1 cellular context compared by ENCODE assay signal in genomic region chr19:3665681-3666544, GRCh38.
TF ChIP-seq lines count a peak whose summit lies in the region.

No MANE protein-coding gene starts in this region.

TF ChIP-seq in HepG2, 621 proteins besides CTCF, POLR2A, EP300 and RAD21 (continues in another document):
- TF ChIP-seq SKIL (CRISPR knock-in tag; IDR thresholded peaks at IDR 0.05; ENCODE audit: borderline replicate concordance): peak; percentile 44; the same call in 1 of the 2 replicates
- no peak for TF ChIP-seq ZHX2 (IDR thresholded peaks at IDR 0.05; ENCODE audit: low read depth)
- TF ChIP-seq ZHX2 (CRISPR knock-in tag; IDR thresholded peaks at IDR 0.05; ENCODE audit: borderline replicate concordance): no peak
- 0 out of 2 replicates have a peak, but pooled peaks have one; percentile 40 for TF ChIP-seq MEF2D (CRISPR knock-in tag; IDR thresholded peaks at IDR 0.05)
- TF ChIP-seq TRIM24 (CRISPR knock-in tag; IDR thresholded peaks at IDR 0.05): no peak
- peak; percentile 22; the same call in 1 of the 2 replicates for TF ChIP-seq NR2F2 (IDR thresholded peaks at IDR 0.05; ENCODE audit: borderline replicate concordance, low read depth)
- peak; percentile 28; the same call in 1 of the 2 replicates for TF ChIP-seq ZNF572 (CRISPR knock-in tag; IDR thresholded peaks at IDR 0.05)
- no peak for TF ChIP-seq ZNF792 (CRISPR knock-in tag; IDR thresholded peaks at IDR 0.05)
- TF ChIP-seq SP4 (CRISPR knock-in tag; IDR thresholded peaks at IDR 0.05): 0 out of 2 replicates have a peak, but pooled peaks have one; percentile 25
- peak; percentile 15; the same call in 1 of the 2 replicates for TF ChIP-seq TBX2 (CRISPR knock-in tag; IDR thresholded peaks at IDR 0.05; ENCODE audit: borderline replicate concordance)
- no peak for TF ChIP-seq CREM (IDR thresholded peaks at IDR 0.05)
- TF ChIP-seq CREM (CRISPR knock-in tag; IDR thresholded peaks at IDR 0.05): no peak
- peak; percentile 26 for TF ChIP-seq RBM39 (IDR thresholded peaks at IDR 0.05; ENCODE audit: low read depth, low read length, poor library complexity, severe bottlenecking)
- 0 out of 2 replicates have a peak, but pooled peaks have one; percentile 45 for TF ChIP-seq MTA1 (CRISPR knock-in tag; IDR thresholded peaks at IDR 0.05; ENCODE audit: borderline replicate concordance)
- 0 out of 2 replicates have a peak, but pooled peaks have one; percentile 70 for TF ChIP-seq ZIK1 (CRISPR knock-in tag; IDR thresholded peaks at IDR 0.05; ENCODE audit: borderline replicate concordance, low read depth)
- TF ChIP-seq AGO2 (optimal IDR thresholded peaks at IDR 0.05; ENCODE audit: low read depth, low read length): peak; percentile 36
- peak; percentile 66 for TF ChIP-seq TEAD3 (CRISPR knock-in tag; optimal IDR thresholded peaks at IDR 0.05; ENCODE audit: borderline replicate concordance)
- no peak for TF ChIP-seq HMG20B (CRISPR knock-in tag; conservative IDR thresholded peaks at IDR 0.05)
- peak; percentile 75; the same call in 1 of the 2 replicates for TF ChIP-seq ZNF784 (CRISPR knock-in tag; IDR thresholded peaks at IDR 0.05; ENCODE audit: borderline replicate concordance)
- no peak for TF ChIP-seq ZNF75D (CRISPR knock-in tag; IDR thresholded peaks at IDR 0.05; ENCODE audit: borderline replicate concordance)
- no peak for TF ChIP-seq AGO1 (IDR thresholded peaks at IDR 0.05; ENCODE audit: low read depth, low read length, poor library complexity, severe bottlenecking)
- peak; percentile 77; the same call in 1 of the 2 replicates for TF ChIP-seq ZNF598 (CRISPR knock-in tag; IDR thresholded peaks at IDR 0.05; ENCODE audit: borderline replicate concordance)
- TF ChIP-seq ZMYM3 (CRISPR knock-in tag; IDR thresholded peaks at IDR 0.05): peak; percentile 55; the same call in 1 of the 2 replicates
- TF ChIP-seq FOSL2 (CRISPR knock-in tag; IDR thresholded peaks at IDR 0.05): 0 out of 2 replicates have a peak, but pooled peaks have one; percentile 9
- no peak for TF ChIP-seq ZNF337 (CRISPR knock-in tag; IDR thresholded peaks at IDR 0.05; ENCODE audit: borderline replicate concordance, low read depth)
- TF ChIP-seq ZNF616 (CRISPR knock-in tag; IDR thresholded peaks at IDR 0.05; ENCODE audit: low read depth): 0 out of 2 replicates have a peak, but pooled peaks have one; percentile 38
- 0 out of 2 replicates have a peak, but pooled peaks have one; percentile 37 for TF ChIP-seq ZNF710 (CRISPR knock-in tag; IDR thresholded peaks at IDR 0.05; ENCODE audit: borderline replicate concordance)
- no peak for TF ChIP-seq CHD4 (IDR thresholded peaks at IDR 0.05; ENCODE audit: borderline replicate concordance, low read length)
- TF ChIP-seq DNMT1 (CRISPR knock-in tag; IDR thresholded peaks at IDR 0.05): peak; percentile 70; the same call in 1 of the 2 replicates
- no peak for TF ChIP-seq RERE (CRISPR knock-in tag; IDR thresholded peaks at IDR 0.05; ENCODE audit: low read depth)
- 0 out of 2 replicates have a peak, but pooled peaks have one; percentile 16 for TF ChIP-seq ZNF839 (CRISPR knock-in tag; IDR thresholded peaks at IDR 0.05; ENCODE audit: borderline replicate concordance)
- peak; percentile 42; the same call in 1 of the 2 replicates for TF ChIP-seq NRL (CRISPR knock-in tag; IDR thresholded peaks at IDR 0.05; ENCODE audit: borderline replicate concordance)
- 0 out of 2 replicates have a peak, but pooled peaks have one; percentile 38 for TF ChIP-seq IKZF5 (CRISPR knock-in tag; IDR thresholded peaks at IDR 0.05)
- TF ChIP-seq POLR2G (IDR thresholded peaks at IDR 0.05; ENCODE audit: low read depth, low read length): no peak
- TF ChIP-seq ZBTB8A (CRISPR knock-in tag; IDR thresholded peaks at IDR 0.05; ENCODE audit: borderline replicate concordance, low read depth): no peak
- TF ChIP-seq YEATS4 (CRISPR knock-in tag; IDR thresholded peaks at IDR 0.05; ENCODE audit: borderline replicate concordance): no peak
- no peak for TF ChIP-seq ZNF414 (CRISPR knock-in tag; IDR thresholded peaks at IDR 0.05)
- no peak for TF ChIP-seq DMTF1 (CRISPR knock-in tag; IDR thresholded peaks at IDR 0.05)
- TF ChIP-seq CHD2 (IDR thresholded peaks at IDR 0.05; ENCODE audit: low read depth, low read length): no peak
